In the genomic region with DNA sequence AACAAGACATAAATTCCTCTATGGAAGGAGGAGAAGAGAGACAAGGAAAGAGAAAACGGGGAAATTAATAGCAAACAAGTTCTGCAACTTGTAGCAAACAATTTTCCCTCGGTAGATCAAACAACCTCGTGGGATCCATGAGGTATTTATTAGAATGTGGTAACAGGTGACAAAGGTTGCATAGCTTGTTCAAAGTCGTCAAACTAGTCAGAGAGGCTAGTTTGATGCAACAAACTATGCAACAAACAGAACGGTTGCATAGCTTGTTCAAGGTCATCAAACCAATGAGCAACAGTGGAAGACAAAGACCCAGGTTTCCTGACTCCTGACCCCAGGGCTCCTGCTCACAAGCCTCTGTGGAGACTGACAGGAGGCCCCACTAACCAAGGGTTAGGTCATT, we compare ENCODE assay signal across 25 cellular contexts. TPM values are rescaled to one million over a fixed set of nuclear protein-coding genes. Genes with fewer than 3 reads are reported as not detected.
DNase-seq lines count a peak whose midpoint lies in the region; ATAC-seq lines count a peak whose summit lies in the region.
"Had no signal": no experiment of that assay in that cellular context is flagged by ENCODE, and none has a peak within 500 bp of the region (broad histone marks: within the 10 kb centered on the region; RNA-seq: fewer than 3 reads in every experiment).

No MANE protein-coding gene starts in this region.

- no peak for ATAC-seq in activated naive CD8-positive, alpha-beta T cell treated with anti-CD3 and anti-CD28 coated beads, Interleukin-2, amount 10 ng/mL, durations not matched to agents 7 days and 5 days (ENCODE audit: low read depth)
- ATAC-seq in T-cell (replicated peaks in 1 of 4) (no peak), memory B cell (ENCODE audit: low read depth) (no peak), GM21447 (IDR thresholded peaks at IDR 0.05; ENCODE audit: unreplicated experiment) (no peak), GM18498 (IDR thresholded peaks at IDR 0.05; ENCODE audit: unreplicated experiment) (no peak)
- no peak for ATAC-seq in stimulated activated memory B cell treated with anti-CD40 and anti-IgM and Interleukin-4, amounts not matched to agents 10 μg/mL and 1 μg/mL and 100 μg/mL, for 72 hours
- ATAC-seq: activated CD4-positive, CD25-positive, alpha-beta regulatory T cell treated with anti-CD3 and anti-CD28 coated beads, Interleukin-2, amount 50 U/mL, for 24 hours; activated CD8-positive, alpha-beta T cell treated with anti-CD3 and anti-CD28 coated beads, Interleukin-2, amount 10 ng/mL, durations not matched to agents 7 days and 5 days; gastrocnemius medialis; natural killer cell; Right ventricle myocardium inferior had no signal

- no peaks in the 10 kb centered on the region for H3K79me2 ChIP-seq in Karpas-422 (ENCODE audit: low read length)

- no peaks in the 10 kb centered on the region for H3K36me3 ChIP-seq in Karpas-422 (ENCODE audit: insufficient read depth, low read length)
- H3K36me3 ChIP-seq: ascending aorta, gastrocnemius medialis, spleen, upper lobe of left lung had no signal

- H3K4me2 ChIP-seq in Karpas-422 (ENCODE audit: low read depth, low read length, poor library complexity, severe bottlenecking), result no peak overlapping the region

- no peak overlapping the region for H3K9ac ChIP-seq in Karpas-422 (ENCODE audit: low read length)

- H3K27ac ChIP-seq in Karpas-422 (ENCODE audit: low read length), result no peak overlapping the region
- H3K27ac ChIP-seq: ascending aorta, gastrocnemius medialis, spleen, upper lobe of left lung had no signal

- no peak for DNase-seq in activated naive CD8-positive, alpha-beta T cell treated with anti-CD3 and anti-CD28 coated beads, Interleukin-2, amount 10 ng/mL, durations not matched to agents 7 days and 5 days
- DNase-seq in activated naive CD8-positive, alpha-beta T cell treated with anti-CD3 and anti-CD28 coated beads for 36 hours, result no peak
- DNase-seq in T-cell (no peak), memory B cell (ENCODE audit: low spot score in 2 of 2) (no peak), Karpas-422 (no peak)
- DNase-seq: activated CD8-positive, alpha-beta T cell treated with anti-CD3 and anti-CD28 coated beads, Interleukin-2, amount 10 ng/mL, durations not matched to agents 7 days and 5 days; activated effector memory CD4-positive, alpha-beta T cell treated with Interleukin-2 at 50 U/mL for 16 hours; cortex of kidney; DMS53; gastrocnemius medialis; HCEC 1CT; natural killer cell; NCI-H1436; NCI-H345; NCI-H748 treated with DMSO at 0.1 percent for 48 hours; retina; spleen; upper lobe of left lung had no signal

- H3K4me3 Mint-ChIP-seq in activated naive CD8-positive, alpha-beta T cell treated with anti-CD3 and anti-CD28 coated beads, Interleukin-2, amount 10 ng/mL, durations not matched to agents 7 days and 5 days, result peak overlapping the region; percentile 30
- no peak overlapping the region for H3K4me3 Mint-ChIP-seq in activated naive CD8-positive, alpha-beta T cell treated with anti-CD3 and anti-CD28 coated beads for 36 hours
- H3K4me3 Mint-ChIP-seq in T-cell, result no peak overlapping the region
- no peak overlapping the region for H3K4me3 Mint-ChIP-seq in memory B cell
- no peak overlapping the region for H3K4me3 Mint-ChIP-seq in stimulated activated memory B cell treated with anti-CD40 and anti-IgM and Interleukin-4, amounts not matched to agents 10 μg/mL and 1 μg/mL and 100 μg/mL, for 72 hours
- H3K4me3 Mint-ChIP-seq: activated CD8-positive, alpha-beta T cell treated with anti-CD3 and anti-CD28 coated beads, Interleukin-2, amount 10 ng/mL, durations not matched to agents 7 days and 5 days; activated naive CD8-positive, alpha-beta T cell; natural killer cell had no signal

- H3K9me3 Mint-ChIP-seq in activated naive CD8-positive, alpha-beta T cell treated with anti-CD3 and anti-CD28 coated beads, Interleukin-2, amount 10 ng/mL, durations not matched to agents 7 days and 5 days, result peaks cover 2% of the 10 kb centered on the region
- H3K9me3 Mint-ChIP-seq in activated naive CD8-positive, alpha-beta T cell treated with anti-CD3 and anti-CD28 coated beads for 36 hours, result peaks cover 4% of the 10 kb centered on the region
- H3K9me3 Mint-ChIP-seq in T-cell (peaks cover 0 to 3% (median 0%) of the 10 kb centered on the region in 3 donors), memory B cell (no peaks in the 10 kb centered on the region)
- no peaks in the 10 kb centered on the region for H3K9me3 Mint-ChIP-seq in stimulated activated memory B cell treated with anti-CD40 and anti-IgM and Interleukin-4, amounts not matched to agents 10 μg/mL and 1 μg/mL and 100 μg/mL, for 72 hours

- H4K20me1 ChIP-seq in Karpas-422 (ENCODE audit: insufficient read depth, low read depth, low read length), result no peaks in the 10 kb centered on the region

- CTCF ChIA-PET in T-cell (lab: Charles Lee), result no interaction called here

- H3K27me3 Mint-ChIP-seq in activated naive CD8-positive, alpha-beta T cell treated with anti-CD3 and anti-CD28 coated beads, Interleukin-2, amount 10 ng/mL, durations not matched to agents 7 days and 5 days, result peaks cover 12% of the 10 kb centered on the region
- H3K27me3 Mint-ChIP-seq in activated naive CD8-positive, alpha-beta T cell treated with anti-CD3 and anti-CD28 coated beads for 36 hours, result peaks cover 43% of the 10 kb centered on the region
- peaks cover 0 to 3% of the 10 kb centered on the region in 2 donors for H3K27me3 Mint-ChIP-seq in T-cell
- no peaks in the 10 kb centered on the region for H3K27me3 Mint-ChIP-seq in memory B cell
- H3K27me3 Mint-ChIP-seq in stimulated activated memory B cell treated with anti-CD40 and anti-IgM and Interleukin-4, amounts not matched to agents 10 μg/mL and 1 μg/mL and 100 μg/mL, for 72 hours, result no peaks in the 10 kb centered on the region

- H3K4me1 ChIP-seq in Karpas-422 (ENCODE audit: low read length), result no peaks in the 10 kb centered on the region
- H3K4me1 ChIP-seq: upper lobe of left lung had no signal

- peak overlapping the region; percentile 55 for H3K27ac Mint-ChIP-seq in activated naive CD8-positive, alpha-beta T cell treated with anti-CD3 and anti-CD28 coated beads, Interleukin-2, amount 10 ng/mL, durations not matched to agents 7 days and 5 days
- no peak overlapping the region for H3K27ac Mint-ChIP-seq in activated naive CD8-positive, alpha-beta T cell treated with anti-CD3 and anti-CD28 coated beads for 36 hours
- peak overlapping the region; percentile 40 for H3K27ac Mint-ChIP-seq in T-cell
- H3K27ac Mint-ChIP-seq in memory B cell, result peak overlapping the region; percentile 94
- H3K27ac Mint-ChIP-seq in stimulated activated memory B cell treated with anti-CD40 and anti-IgM and Interleukin-4, amounts not matched to agents 10 μg/mL and 1 μg/mL and 100 μg/mL, for 72 hours, result peak overlapping the region; percentile 78
- H3K27ac Mint-ChIP-seq: activated naive CD8-positive, alpha-beta T cell; natural killer cell had no signal

- peaks cover 27% of the 10 kb centered on the region for H3K36me3 Mint-ChIP-seq in activated naive CD8-positive, alpha-beta T cell treated with anti-CD3 and anti-CD28 coated beads, Interleukin-2, amount 10 ng/mL, durations not matched to agents 7 days and 5 days
- peaks cover 30% of the 10 kb centered on the region for H3K36me3 Mint-ChIP-seq in activated naive CD8-positive, alpha-beta T cell treated with anti-CD3 and anti-CD28 coated beads for 36 hours
- no peaks in the 10 kb centered on the region for H3K36me3 Mint-ChIP-seq in T-cell
- H3K36me3 Mint-ChIP-seq in memory B cell, result no peaks in the 10 kb centered on the region
- H3K36me3 Mint-ChIP-seq in stimulated activated memory B cell treated with anti-CD40 and anti-IgM and Interleukin-4, amounts not matched to agents 10 μg/mL and 1 μg/mL and 100 μg/mL, for 72 hours, result peaks cover 24% of the 10 kb centered on the region
- H3K36me3 Mint-ChIP-seq: activated naive CD8-positive, alpha-beta T cell; natural killer cell had no signal

- POLR2A ChIA-PET in activated naive CD8-positive, alpha-beta T cell treated with anti-CD3 and anti-CD28 coated beads, Interleukin-2, amount 10 ng/mL, durations not matched to agents 7 days and 5 days (lab: Charles Lee), result no interaction called here
- POLR2A ChIA-PET in T-cell (lab: Charles Lee), result no interaction called here

- no peaks in the 10 kb centered on the region for H3K9me2 ChIP-seq in Karpas-422 (replicated peaks; ENCODE audit: insufficient read depth, low read length)

- H2AFZ ChIP-seq in Karpas-422 (ENCODE audit: low read length), result no peak overlapping the region

- no peaks in the 10 kb centered on the region for H3K27me3 ChIP-seq in Karpas-422 (ENCODE audit: low read length)
- H3K27me3 ChIP-seq: ascending aorta, gastrocnemius medialis, spleen, upper lobe of left lung had no signal

- H3K4me1 Mint-ChIP-seq in activated naive CD8-positive, alpha-beta T cell treated with anti-CD3 and anti-CD28 coated beads, Interleukin-2, amount 10 ng/mL, durations not matched to agents 7 days and 5 days, result peaks cover 55% of the 10 kb centered on the region
- peaks cover 62% of the 10 kb centered on the region for H3K4me1 Mint-ChIP-seq in activated naive CD8-positive, alpha-beta T cell treated with anti-CD3 and anti-CD28 coated beads for 36 hours
- H3K4me1 Mint-ChIP-seq in T-cell (peaks cover 54 to 82% (median 55%) of the 10 kb centered on the region in 3 donors), memory B cell (peaks cover 29% of the 10 kb centered on the region)
- peaks cover 78% of the 10 kb centered on the region for H3K4me1 Mint-ChIP-seq in stimulated activated memory B cell treated with anti-CD40 and anti-IgM and Interleukin-4, amounts not matched to agents 10 μg/mL and 1 μg/mL and 100 μg/mL, for 72 hours

- no peaks in the 10 kb centered on the region for H3K9me3 ChIP-seq in Karpas-422 (ENCODE audit: low read length)
- H3K9me3 ChIP-seq: ascending aorta, gastrocnemius medialis, spleen, upper lobe of left lung had no signal

- H3K4me3 ChIP-seq in Karpas-422 (ENCODE audit: low read length), result no peak overlapping the region
- H3K4me3 ChIP-seq: ascending aorta, gastrocnemius medialis, spleen, upper lobe of left lung had no signal

RNA-seq across cellular contexts. Expression of gene MB21D2, which starts 20.7 kb away (rescaled TPM):
- total RNA-seq in activated naive CD8-positive, alpha-beta T cell treated with anti-CD3 and anti-CD28 coated beads, Interleukin-2, amount 10 ng/mL, durations not matched to agents 7 days and 5 days, result 1 to 10 TPM; 4.3 to 5.3 TPM
- 1 to 10 TPM; 6.4 to 6.6 TPM for total RNA-seq in activated naive CD8-positive, alpha-beta T cell treated with anti-CD3 and anti-CD28 coated beads for 36 hours
- 1 to 10 TPM; 4.1 to 7.6 (median 5.5) TPM for total RNA-seq in T-cell
- not detected in 2 replicates for total RNA-seq in Karpas-422 (2014; rRNA removed; shearing (Covaris generic); ENCODE audit: low replicate concordance)
